ENCODE assay signal across 19 cellular contexts in genomic region chr6:150263765-150264415, GRCh38.
DNase-seq lines count a peak whose midpoint lies in the region; ATAC-seq, FAIRE-seq and TF ChIP-seq lines count a peak whose summit lies in the region.
"Had no signal": no experiment of that assay in that cellular context is flagged by ENCODE, and none has a peak within 500 bp of the region (broad histone marks: within the 10 kb centered on the region; RNA-seq: fewer than 3 reads in every experiment).

No MANE protein-coding gene starts in this region.

- TF ChIP-seq CTCF in K562 (IDR thresholded peaks at IDR 0.05 in 2 of 3, conservative IDR thresholded peaks at IDR 0.05 in 1 of 3; ENCODE audit: insufficient read depth in 2 of 3, low read depth in 1 of 3, low read length in 3 of 3), result no peak
- TF ChIP-seq CTCF in spleen (IDR thresholded peaks at IDR 0.05 in 8 of 11, conservative IDR thresholded peaks at IDR 0.05 in 3 of 11), result no peak

- H3K9ac ChIP-seq in K562 (ENCODE audit: insufficient read depth in 1 of 2, low read depth in 2 of 2, low read length in 2 of 2), result no peak overlapping the region
- H3K9ac ChIP-seq: GM23248 had no signal

- H3K27me3 ChIP-seq in K562 (ENCODE audit: control insufficient read depth in 2 of 2, insufficient read depth in 2 of 2, low read length in 2 of 2) (no peaks in the 10 kb centered on the region), spleen (replicated peaks in 1 of 7) (no peaks in the 10 kb centered on the region)
- H3K27me3 ChIP-seq: hepatocyte, MG63, suprapubic skin had no signal

- TF ChIP-seq RAD21 in K562 (CRISPR knock-in tag; conservative IDR thresholded peaks at IDR 0.05 in 1 of 2, IDR thresholded peaks at IDR 0.05 in 1 of 2), result no peak

- no peaks in the 10 kb centered on the region for H3K9me1 ChIP-seq in K562 (ENCODE audit: control insufficient read depth, insufficient read depth, low read length)

- H3K27ac ChIP-seq in K562 (ENCODE audit: extremely low read depth, low read depth, low read length), result no peak overlapping the region
- peak overlapping the region in 5 of 8 donors; percentile 33 to 82 (median 48) for H3K27ac ChIP-seq in spleen
- H3K27ac ChIP-seq: GM23248, hepatocyte, suprapubic skin had no signal

- FAIRE-seq in K562 (lab: Jason Lieb, UNC), result no peak

- peaks cover 2% of the 10 kb centered on the region for H3K4me1 Mint-ChIP-seq in T-helper 2 cell treated with Interferon-gamma antibody and Interleukin-4, amounts not matched to agents 5 μg/mL and 100 μg/mL, for 36 hours (ENCODE audit: low read depth)

- no peak overlapping the region for H3K4me3 Mint-ChIP-seq in T-helper 2 cell treated with Interferon-gamma antibody and Interleukin-4, amounts not matched to agents 5 μg/mL and 100 μg/mL, for 36 hours
- H3K4me3 Mint-ChIP-seq: WTC11 had no signal

- peak overlapping the region; percentile 53 for H3K27ac Mint-ChIP-seq in T-helper 2 cell treated with Interferon-gamma antibody and Interleukin-4, amounts not matched to agents 5 μg/mL and 100 μg/mL, for 36 hours
- H3K27ac Mint-ChIP-seq: WTC11 had no signal

- BruUV-seq in K562 (replicated peaks; lab: Mats Ljungman, UMichigan), result no TSS peak

- H3K4me3 ChIP-seq in K562 (no peak overlapping the region), spleen (no peak overlapping the region)
- H3K4me3 ChIP-seq: GM23248, hepatocyte, MG63, suprapubic skin had no signal

- peaks cover 1% of the 10 kb centered on the region for H3K36me3 Mint-ChIP-seq in T-helper 2 cell treated with Interferon-gamma antibody and Interleukin-4, amounts not matched to agents 5 μg/mL and 100 μg/mL, for 36 hours (ENCODE audit: low read depth)

- H3K4me1 ChIP-seq in K562 (replicated peaks in 1 of 2; ENCODE audit: control insufficient read depth in 2 of 2, insufficient read depth in 2 of 2, low read length in 2 of 2), result peaks cover 9 to 34% of the 10 kb centered on the region in 2 experiments
- H3K4me1 ChIP-seq in spleen, result no peaks in the 10 kb centered on the region

- WGBS in K562 (ENCODE audit: insufficient coverage, low coverage, missing lambda C conversion rate), result 93% methylated on average over 19 of the region's 19 CpGs
- WGBS in spleen, 5 donors, result 37 to 62% (median 48%) methylated on average over 19 of the region's 19 CpGs

- POLR2A ChIA-PET in K562 (lab: Yijun Ruan, JAX), result no interaction called here

- no peak overlapping the region for H2AFZ ChIP-seq in K562 (ENCODE audit: low read depth, low read length)
- H2AFZ ChIP-seq: GM23248, hepatocyte had no signal

- no peak for TF ChIP-seq POLR2A in K562 (conservative IDR thresholded peaks at IDR 0.05)
- no peak for TF ChIP-seq POLR2A in spleen (IDR thresholded peaks at IDR 0.05)

- intact Hi-C loops in left ventricle myocardium superior (cut with micrococcal nuclease), result no loop called here
- intact Hi-C loops in Right ventricle myocardium superior (cut with DNase I), result no loop called here
- intact Hi-C loops in K562 (cut with micrococcal nuclease), result no loop called here
- intact Hi-C loops in spleen (cut with DNase I; ENCODE audit: low total_unique reads), result no loop called here

- TF ChIP-seq EP300 in K562 (IDR thresholded peaks at IDR 0.05; ENCODE audit: low read length), result no peak

- ATAC-seq in left ventricle myocardium superior (no peak), Right ventricle myocardium superior (ENCODE audit: poor library complexity) (no peak), K562 (no peak), HG03175 (IDR thresholded peaks at IDR 0.05; ENCODE audit: unreplicated experiment) (no peak)
- ATAC-seq: WTC11 had no signal

- peak; percentile 35 for DNase-seq in left ventricle myocardium superior
- DNase-seq in Right ventricle myocardium superior, result no peak
- peak; percentile 26 for DNase-seq in T-helper 2 cell treated with Interferon-gamma antibody and Interleukin-4, amounts not matched to agents 5 μg/mL and 100 μg/mL, for 36 hours (ENCODE audit: low spot score)
- no peak for DNase-seq in K562 (ENCODE audit: extremely low read depth in 1 of 4, low spot score in 3 of 4)
- DNase-seq in spleen, result no peak
- DNase-seq in globus pallidus (ENCODE audit: low spot score), result no peak
- no peak for DNase-seq in MV-4-11 (lab: John Stamatoyannopoulos, UW)
- DNase-seq: anterior cingulate cortex; GM23248; kidney glomerular epithelial cell; MG63; NCI-H1694 treated with DMSO at 0.1 percent for 48 hours; NCI-H446; NK-92 treated with Interleukin-12 subunit alpha and Interleukin-12 subunit beta, amount 100 ng/mL, for 24 hours; retina had no signal

- H4K20me1 ChIP-seq in K562 (replicated peaks; ENCODE audit: control insufficient read depth, insufficient read depth, low read length), result no peaks in the 10 kb centered on the region

- H3K9me3 ChIP-seq in K562 (replicated peaks; ENCODE audit: control insufficient read depth, insufficient read depth, low read depth, low read length) (no peaks in the 10 kb centered on the region), spleen (peaks cover 0 to 6% (median 0%) of the 10 kb centered on the region in 8 donors)
- H3K9me3 ChIP-seq: suprapubic skin had no signal

- no peaks in the 10 kb centered on the region for H3K36me3 ChIP-seq in K562 (ENCODE audit: control insufficient read depth, insufficient read depth, low read length)
- H3K36me3 ChIP-seq in spleen, result no peaks in the 10 kb centered on the region
- H3K36me3 ChIP-seq: MG63, suprapubic skin had no signal

- CTCF ChIA-PET in K562 (lab: Yijun Ruan, JAX; ENCODE audit: low intra/inter-chr PET ratio), result no interaction called here

- peaks cover 4% of the 10 kb centered on the region for H3K9me3 Mint-ChIP-seq in T-helper 2 cell treated with Interferon-gamma antibody and Interleukin-4, amounts not matched to agents 5 μg/mL and 100 μg/mL, for 36 hours

- no peaks in the 10 kb centered on the region for H3K79me2 ChIP-seq in K562 (ENCODE audit: control insufficient read depth, insufficient read depth, low read length)
- H3K79me2 ChIP-seq: hepatocyte had no signal

- in situ Hi-C loops in K562 (cut with MboI), result no loop called here

- H3K4me2 ChIP-seq in K562 (ENCODE audit: insufficient read depth, low read length), result no peak overlapping the region
- H3K4me2 ChIP-seq: hepatocyte had no signal

- peaks cover 5% of the 10 kb centered on the region for H3K27me3 Mint-ChIP-seq in T-helper 2 cell treated with Interferon-gamma antibody and Interleukin-4, amounts not matched to agents 5 μg/mL and 100 μg/mL, for 36 hours (ENCODE audit: low read depth)

TF ChIP-seq in K562, 482 proteins besides CTCF, POLR2A, EP300 and RAD21:
- no peak for TF ChIP-seq PTRF (tag; IDR thresholded peaks at IDR 0.05)
- TF ChIP-seq, protein P1, sequence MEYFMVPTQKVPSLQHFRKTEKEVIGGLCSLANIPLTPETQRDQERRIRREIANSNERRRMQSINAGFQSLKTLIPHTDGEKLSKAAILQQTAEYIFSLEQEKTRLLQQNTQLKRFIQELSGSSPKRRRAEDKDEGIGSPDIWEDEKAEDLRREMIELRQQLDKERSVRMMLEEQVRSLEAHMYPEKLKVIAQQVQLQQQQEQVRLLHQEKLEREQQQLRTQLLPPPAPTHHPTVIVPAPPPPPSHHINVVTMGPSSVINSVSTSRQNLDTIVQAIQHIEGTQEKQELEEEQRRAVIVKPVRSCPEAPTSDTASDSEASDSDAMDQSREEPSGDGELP (CRISPR knock-in tag; IDR thresholded peaks at IDR 0.05; ENCODE audit: borderline replicate concordance), result 0 out of 2 replicates have a peak, but pooled peaks have one; percentile 14

Comparison
In these comparisons a context has a peak if more than half of its experiments do, and no peak if none do; other contexts are left out.
1. DNase-seq: peak in left ventricle myocardium superior (single experiment) and T-helper 2 cell treated with Interferon-gamma antibody and Interleukin-4, amounts not matched to agents 5 μg/mL and 100 μg/mL, for 36 hours (single experiment); none in Right ventricle myocardium superior (single experiment), K562 (0 of 4), spleen (single experiment), globus pallidus (single experiment) and MV-4-11 (single experiment).